ENCODE assay signal across 1 cellular context in the genomic region with DNA sequence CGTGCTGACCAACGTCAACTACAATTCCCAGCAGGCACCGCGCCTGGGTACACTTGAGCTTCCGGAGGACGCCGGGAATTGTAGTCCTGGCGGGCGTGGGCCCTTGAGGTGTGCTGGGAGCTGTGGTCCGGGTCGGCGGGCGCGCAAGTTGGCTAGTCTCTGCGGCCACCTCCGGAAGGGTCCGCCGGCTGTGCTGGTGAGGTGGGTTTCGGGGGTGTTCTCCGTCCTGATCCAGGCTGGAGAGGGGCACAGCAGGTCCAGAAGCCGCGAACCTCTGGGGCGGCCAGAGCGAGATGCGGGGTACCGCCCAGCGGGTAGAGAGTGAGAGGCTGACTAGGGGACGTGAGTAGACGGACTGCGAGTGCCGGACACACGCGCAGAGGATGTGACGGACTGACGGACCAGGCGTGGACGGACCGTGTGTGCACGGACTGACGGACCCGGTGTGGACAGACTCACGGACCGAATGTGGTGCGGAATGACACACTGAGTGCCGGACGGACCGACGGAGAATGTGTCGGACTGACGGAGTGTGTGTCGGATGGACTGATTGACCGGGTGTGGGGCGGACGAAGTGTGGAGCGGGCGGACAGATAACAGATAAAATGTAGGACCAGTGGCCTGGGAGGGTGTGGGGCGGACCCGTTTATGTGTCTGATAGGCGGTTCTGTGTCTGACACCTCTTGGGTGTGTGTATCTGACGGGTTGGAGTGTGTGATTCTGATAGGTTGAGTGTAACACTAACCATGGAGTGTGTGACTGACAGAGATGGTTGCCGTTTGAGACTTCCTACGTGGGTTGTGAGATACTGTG.
TF ChIP-seq lines count a peak whose summit lies in the region.

TSS of gene ZSCAN22 (plus strand) at position 81 of the 813 bp plus-strand sequence. CDS start 7,809 bp downstream, outside the sequence.

TF ChIP-seq in K562, 482 proteins besides CTCF, POLR2A, EP300 and RAD21 (continued from another document and continues in another):
- peak; percentile 95 to 99 (median 98) for TF ChIP-seq ZBTB11 (CRISPR knock-in tag; IDR thresholded peaks at IDR 0.05)
- no peak; the same call in 1 of the 2 replicates for TF ChIP-seq DMBX1 (CRISPR knock-in tag; IDR thresholded peaks at IDR 0.05; ENCODE audit: borderline replicate concordance)
- TF ChIP-seq ESRRA (IDR thresholded peaks at IDR 0.05; ENCODE audit: borderline replicate concordance, low read depth): peak; percentile 65
- TF ChIP-seq TRIM25 (IDR thresholded peaks at IDR 0.05; ENCODE audit: borderline replicate concordance): peak; percentile 31; the same call in 1 of the 2 replicates
- TF ChIP-seq ZNF696 (CRISPR knock-in tag; conservative IDR thresholded peaks at IDR 0.05): no peak
- no peak; a peak in 1 of 4 replicates for TF ChIP-seq KDM1A (IDR thresholded peaks at IDR 0.05)
- TF ChIP-seq SNIP1 (IDR thresholded peaks at IDR 0.05; ENCODE audit: low read depth): no peak
- TF ChIP-seq IRF2 (CRISPR knock-in tag; IDR thresholded peaks at IDR 0.05): no peak
- TF ChIP-seq MXI1 (IDR thresholded peaks at IDR 0.05; ENCODE audit: low read depth, low read length): peak; percentile 64; the same call in 1 of the 2 replicates
- no peak for TF ChIP-seq GATAD2B (IDR thresholded peaks at IDR 0.05; ENCODE audit: borderline replicate concordance)
- peak; percentile 88 for TF ChIP-seq RNF2 (IDR thresholded peaks at IDR 0.05)
- 0 out of 2 replicates have a peak, but pooled peaks have one; percentile 22 for TF ChIP-seq HINFP (tag; conservative IDR thresholded peaks at IDR 0.05; ENCODE audit: low read depth)
- peak; percentile 84 for TF ChIP-seq MIER1 (IDR thresholded peaks at IDR 0.05; ENCODE audit: low read depth)
- no peak for TF ChIP-seq HDAC6 (IDR thresholded peaks at IDR 0.05; ENCODE audit: low read depth, low read length)
- no peak for TF ChIP-seq ZNF57 (CRISPR knock-in tag; IDR thresholded peaks at IDR 0.05)
- TF ChIP-seq TCF7 (IDR thresholded peaks at IDR 0.05; ENCODE audit: borderline replicate concordance): 0 out of 2 replicates have a peak, but pooled peaks have one; percentile 28
- TF ChIP-seq XRCC3 (IDR thresholded peaks at IDR 0.05): no peak
- TF ChIP-seq ZBTB1 (CRISPR knock-in tag; IDR thresholded peaks at IDR 0.05; ENCODE audit: borderline replicate concordance, low read depth): peak; percentile 63; the same call in 1 of the 2 replicates
- TF ChIP-seq MYC (IDR thresholded peaks at IDR 0.05; ENCODE audit: low read depth, low read length): peak; percentile 75
- TF ChIP-seq MYC (CRISPR knock-in tag; IDR thresholded peaks at IDR 0.05; ENCODE audit: borderline replicate concordance, low read depth): peak; percentile 95
- TF ChIP-seq, protein P1, sequence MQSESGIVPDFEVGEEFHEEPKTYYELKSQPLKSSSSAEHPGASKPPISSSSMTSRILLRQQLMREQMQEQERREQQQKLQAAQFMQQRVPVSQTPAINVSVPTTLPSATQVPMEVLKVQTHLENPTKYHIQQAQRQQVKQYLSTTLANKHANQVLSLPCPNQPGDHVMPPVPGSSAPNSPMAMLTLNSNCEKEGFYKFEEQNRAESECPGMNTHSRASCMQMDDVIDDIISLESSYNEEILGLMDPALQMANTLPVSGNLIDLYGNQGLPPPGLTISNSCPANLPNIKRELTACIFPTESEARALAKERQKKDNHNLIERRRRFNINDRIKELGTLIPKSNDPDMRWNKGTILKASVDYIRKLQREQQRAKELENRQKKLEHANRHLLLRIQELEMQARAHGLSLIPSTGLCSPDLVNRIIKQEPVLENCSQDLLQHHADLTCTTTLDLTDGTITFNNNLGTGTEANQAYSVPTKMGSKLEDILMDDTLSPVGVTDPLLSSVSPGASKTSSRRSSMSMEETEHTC (IDR thresholded peaks at IDR 0.05): no peak; the same call in 1 of the 2 replicates
- TF ChIP-seq, protein P2, sequence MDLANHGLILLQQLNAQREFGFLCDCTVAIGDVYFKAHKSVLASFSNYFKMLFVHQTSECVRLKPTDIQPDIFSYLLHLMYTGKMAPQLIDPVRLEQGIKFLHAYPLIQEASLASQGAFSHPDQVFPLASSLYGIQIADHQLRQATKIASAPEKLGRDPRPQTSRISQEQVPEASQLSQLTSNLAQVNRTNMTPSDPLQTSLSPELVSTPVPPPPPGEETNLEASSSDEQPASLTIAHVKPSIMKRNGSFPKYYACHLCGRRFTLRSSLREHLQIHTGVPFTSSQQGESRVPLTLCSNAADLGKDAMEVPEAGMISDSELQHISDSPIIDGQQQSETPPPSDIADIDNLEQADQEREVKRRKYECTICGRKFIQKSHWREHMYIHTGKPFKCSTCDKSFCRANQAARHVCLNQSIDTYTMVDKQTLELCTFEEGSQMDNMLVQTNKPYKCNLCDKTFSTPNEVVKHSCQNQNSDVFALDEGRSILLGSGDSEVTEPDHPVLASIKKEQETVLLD (IDR thresholded peaks at IDR 0.05): no peak; the same call in 1 of the 2 replicates
- TF ChIP-seq, protein P3, sequence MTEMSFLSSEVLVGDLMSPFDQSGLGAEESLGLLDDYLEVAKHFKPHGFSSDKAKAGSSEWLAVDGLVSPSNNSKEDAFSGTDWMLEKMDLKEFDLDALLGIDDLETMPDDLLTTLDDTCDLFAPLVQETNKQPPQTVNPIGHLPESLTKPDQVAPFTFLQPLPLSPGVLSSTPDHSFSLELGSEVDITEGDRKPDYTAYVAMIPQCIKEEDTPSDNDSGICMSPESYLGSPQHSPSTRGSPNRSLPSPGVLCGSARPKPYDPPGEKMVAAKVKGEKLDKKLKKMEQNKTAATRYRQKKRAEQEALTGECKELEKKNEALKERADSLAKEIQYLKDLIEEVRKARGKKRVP (CRISPR knock-in tag; IDR thresholded peaks at IDR 0.05): no peak
- 0 out of 2 replicates have a peak, but pooled peaks have one; percentile 92 for TF ChIP-seq ZNF609 (CRISPR knock-in tag; IDR thresholded peaks at IDR 0.05; ENCODE audit: borderline replicate concordance)
- no peak for TF ChIP-seq POLR2AphosphoS2 (IDR thresholded peaks at IDR 0.05; ENCODE audit: low read length)
- TF ChIP-seq SREBF1 (IDR thresholded peaks at IDR 0.05; ENCODE audit: borderline replicate concordance, low read depth, low read length): peak; percentile 56; the same call in 1 of the 2 replicates
- TF ChIP-seq, protein P4, sequence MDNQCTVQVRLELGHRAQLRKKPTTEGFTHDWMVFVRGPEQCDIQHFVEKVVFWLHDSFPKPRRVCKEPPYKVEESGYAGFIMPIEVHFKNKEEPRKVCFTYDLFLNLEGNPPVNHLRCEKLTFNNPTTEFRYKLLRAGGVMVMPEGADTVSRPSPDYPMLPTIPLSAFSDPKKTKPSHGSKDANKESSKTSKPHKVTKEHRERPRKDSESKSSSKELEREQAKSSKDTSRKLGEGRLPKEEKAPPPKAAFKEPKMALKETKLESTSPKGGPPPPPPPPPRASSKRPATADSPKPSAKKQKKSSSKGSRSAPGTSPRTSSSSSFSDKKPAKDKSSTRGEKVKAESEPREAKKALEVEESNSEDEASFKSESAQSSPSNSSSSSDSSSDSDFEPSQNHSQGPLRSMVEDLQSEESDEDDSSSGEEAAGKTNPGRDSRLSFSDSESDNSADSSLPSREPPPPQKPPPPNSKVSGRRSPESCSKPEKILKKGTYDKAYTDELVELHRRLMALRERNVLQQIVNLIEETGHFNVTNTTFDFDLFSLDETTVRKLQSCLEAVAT (IDR thresholded peaks at IDR 0.05): no peak; a peak in 2 of 4 replicates
- no peak for TF ChIP-seq SAFB2 (IDR thresholded peaks at IDR 0.05; ENCODE audit: borderline replicate concordance, low read depth, low read length, severe bottlenecking)
- TF ChIP-seq, protein P5, sequence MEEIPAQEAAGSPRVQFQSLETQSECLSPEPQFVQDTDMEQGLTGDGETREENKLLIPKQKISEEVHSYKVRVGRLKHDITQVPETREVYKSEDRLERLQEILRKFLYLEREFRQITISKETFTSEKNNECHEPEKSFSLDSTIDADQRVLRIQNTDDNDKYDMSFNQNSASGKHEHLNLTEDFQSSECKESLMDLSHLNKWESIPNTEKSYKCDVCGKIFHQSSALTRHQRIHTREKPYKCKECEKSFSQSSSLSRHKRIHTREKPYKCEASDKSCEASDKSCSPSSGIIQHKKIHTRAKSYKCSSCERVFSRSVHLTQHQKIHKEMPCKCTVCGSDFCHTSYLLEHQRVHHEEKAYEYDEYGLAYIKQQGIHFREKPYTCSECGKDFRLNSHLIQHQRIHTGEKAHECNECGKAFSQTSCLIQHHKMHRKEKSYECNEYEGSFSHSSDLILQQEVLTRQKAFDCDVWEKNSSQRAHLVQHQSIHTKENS (CRISPR knock-in tag; IDR thresholded peaks at IDR 0.05): no peak
- TF ChIP-seq, protein P6, sequence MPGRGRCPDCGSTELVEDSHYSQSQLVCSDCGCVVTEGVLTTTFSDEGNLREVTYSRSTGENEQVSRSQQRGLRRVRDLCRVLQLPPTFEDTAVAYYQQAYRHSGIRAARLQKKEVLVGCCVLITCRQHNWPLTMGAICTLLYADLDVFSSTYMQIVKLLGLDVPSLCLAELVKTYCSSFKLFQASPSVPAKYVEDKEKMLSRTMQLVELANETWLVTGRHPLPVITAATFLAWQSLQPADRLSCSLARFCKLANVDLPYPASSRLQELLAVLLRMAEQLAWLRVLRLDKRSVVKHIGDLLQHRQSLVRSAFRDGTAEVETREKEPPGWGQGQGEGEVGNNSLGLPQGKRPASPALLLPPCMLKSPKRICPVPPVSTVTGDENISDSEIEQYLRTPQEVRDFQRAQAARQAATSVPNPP (IDR thresholded peaks at IDR 0.05; ENCODE audit: borderline replicate concordance, insufficient read depth, insufficient read length): no peak
- no peak; the same call in 1 of the 2 replicates for TF ChIP-seq SAFB (IDR thresholded peaks at IDR 0.05; ENCODE audit: borderline replicate concordance, low read depth, low read length)
- TF ChIP-seq NCOR1 (IDR thresholded peaks at IDR 0.05): peak; percentile 49; the same call in 1 of the 2 replicates
